8 cellular contexts compared by ENCODE assay signal in the genomic region with DNA sequence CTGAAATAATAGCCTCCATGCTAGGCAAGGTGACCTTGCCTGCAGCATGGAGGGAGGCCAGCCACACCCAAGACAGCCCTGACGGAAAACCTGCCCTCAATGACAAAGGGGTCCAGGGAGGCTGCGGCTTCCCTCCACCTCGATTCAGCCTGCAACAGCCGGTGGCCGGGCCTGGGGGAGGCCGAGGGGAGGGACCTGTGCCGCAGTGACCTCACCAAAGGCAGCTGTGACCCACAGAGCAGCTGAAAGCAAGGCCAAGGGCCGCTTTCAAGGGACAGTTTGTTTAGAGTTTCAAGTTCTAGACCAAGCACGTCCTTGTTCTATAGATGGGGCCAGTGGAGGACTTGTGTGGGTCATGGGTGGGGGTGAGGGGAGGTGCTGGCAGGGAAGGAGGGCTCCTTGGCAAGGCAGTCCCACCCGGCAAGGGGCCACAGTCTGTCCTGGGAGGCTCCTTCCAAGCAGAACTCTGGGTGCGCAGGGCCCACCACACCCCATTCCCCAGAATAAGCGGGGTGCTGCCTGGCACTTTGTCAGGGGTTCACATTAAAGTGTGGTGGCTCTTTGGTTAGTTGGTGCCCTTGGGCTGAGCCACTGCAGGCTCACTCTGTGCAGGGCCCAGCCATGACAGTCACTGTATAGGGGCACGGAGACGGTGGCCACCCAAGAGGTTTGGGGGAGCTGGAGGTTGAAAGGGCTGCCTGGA.
DNase-seq lines count a peak whose midpoint lies in the region; ATAC-seq and TF ChIP-seq lines count a peak whose summit lies in the region.

No MANE protein-coding gene starts in this region.

- H3K36me3 ChIP-seq in NT2/D1 (ENCODE audit: insufficient read depth, insufficient read length, low read length) (peaks cover 21% of the 10 kb centered on the region), thyroid gland (peaks cover 8 to 13% of the 10 kb centered on the region in 2 donors), mesendoderm (ENCODE audit: control insufficient read depth, insufficient read depth, low read length) (no peaks in the 10 kb centered on the region)

- H3K9me3 ChIP-seq in NT2/D1 (ENCODE audit: insufficient read depth, low read length) (no peaks in the 10 kb centered on the region), thyroid gland (no peaks in the 10 kb centered on the region)

- H3K79me2 ChIP-seq in mesendoderm (ENCODE audit: control insufficient read depth, insufficient read depth, low read length) = no peaks in the 10 kb centered on the region

- no peak overlapping the region for H3K18ac ChIP-seq in mesendoderm (ENCODE audit: low read length)

- no peak overlapping the region for H3K4me3 ChIP-seq in NT2/D1 (ENCODE audit: insufficient read length, low read depth)
- no peak overlapping the region for H3K4me3 ChIP-seq in thyroid gland (replicated peaks in 1 of 3)
- no peak overlapping the region for H3K4me3 ChIP-seq in mesendoderm (ENCODE audit: low read length)

- H4K8ac ChIP-seq in mesendoderm (ENCODE audit: low read depth, low read length) = no peak overlapping the region

- H4K5ac ChIP-seq in mesendoderm (ENCODE audit: low read length) = no peak overlapping the region

- H2BK120ac ChIP-seq in mesendoderm (ENCODE audit: low read depth, low read length) = no peak overlapping the region

- no peak overlapping the region for H3K56ac ChIP-seq in mesendoderm (ENCODE audit: low read length)

- no peak overlapping the region for H2BK15ac ChIP-seq in mesendoderm (replicated peaks; ENCODE audit: low read depth)

- H3K4me1 ChIP-seq in NT2/D1 (ENCODE audit: insufficient read depth, insufficient read length) = peaks cover 41% of the 10 kb centered on the region
- H3K4me1 ChIP-seq in thyroid gland = peaks cover 39 to 65% of the 10 kb centered on the region in 2 donors
- H3K4me1 ChIP-seq in mesendoderm (ENCODE audit: control insufficient read depth, low read depth, low read length) = peaks cover 3% of the 10 kb centered on the region

- H3K27me3 ChIP-seq in NT2/D1 (ENCODE audit: insufficient read depth, insufficient read length) (no peaks in the 10 kb centered on the region), thyroid gland (no peaks in the 10 kb centered on the region), mesendoderm (ENCODE audit: insufficient read depth, low read length, poor library complexity) (no peaks in the 10 kb centered on the region)

- no peak for DNase-seq in NT2/D1 (ENCODE audit: low read depth, low spot score)
- no peak for DNase-seq in epithelial cell of prostate (ENCODE audit: low read depth, low spot score)
- peak; percentile 96 for DNase-seq in myocyte (ENCODE audit: low read depth)
- no peak for DNase-seq in thyroid gland
- DNase-seq in mesendoderm = no peak
- DNase-seq in NCI-H2227 (lab: John Stamatoyannopoulos, UW; ENCODE audit: unreplicated experiment) = no peak

- no peak overlapping the region for H2BK5ac ChIP-seq in mesendoderm (ENCODE audit: low read length)

- no peak overlapping the region for H3K4ac ChIP-seq in mesendoderm (ENCODE audit: low read depth, low read length)

- 78 to 79% methylated on average over 14 of the region's 14 CpGs for WGBS in thyroid gland, 2 donors
- no CpG with 5 or more reads among the region's 14 CpGs for WGBS in mesendoderm (ENCODE audit: extremely low coverage, insufficient coverage, low lambda C conversion rate)

- ATAC-seq in HG03045 (IDR thresholded peaks at IDR 0.05; ENCODE audit: unreplicated experiment) (no peak), HG03439 (IDR thresholded peaks at IDR 0.05; ENCODE audit: unreplicated experiment) (no peak)

- no peaks in the 10 kb centered on the region for H3K79me1 ChIP-seq in mesendoderm (ENCODE audit: low read length)

- TF ChIP-seq CTCF in thyroid gland (IDR thresholded peaks at IDR 0.05) = no peak

- intact Hi-C loops in thyroid gland (cut with DNase I) = no loop called here

- H3K9ac ChIP-seq in NT2/D1 (ENCODE audit: insufficient read length, low read depth) (peak overlapping the region; percentile 6), mesendoderm (ENCODE audit: low read length) (no peak overlapping the region)

- H3K23ac ChIP-seq in mesendoderm (ENCODE audit: low read length) = no peak overlapping the region

- no peak overlapping the region for H3K4me2 ChIP-seq in mesendoderm (ENCODE audit: low read length)

- no peak overlapping the region for H2AK5ac ChIP-seq in mesendoderm (ENCODE audit: low read length)

- peak overlapping the region; percentile 95 for H3K27ac ChIP-seq in epithelial cell of prostate
- H3K27ac ChIP-seq in thyroid gland = peak overlapping the region; percentile 87 to 93 (median 91)
- H3K27ac ChIP-seq in mesendoderm (ENCODE audit: low read depth, low read length) = no peak overlapping the region

- no peak for TF ChIP-seq POLR2A in thyroid gland (IDR thresholded peaks at IDR 0.05)
